1 cellular context compared by ENCODE assay signal in the genomic region with DNA sequence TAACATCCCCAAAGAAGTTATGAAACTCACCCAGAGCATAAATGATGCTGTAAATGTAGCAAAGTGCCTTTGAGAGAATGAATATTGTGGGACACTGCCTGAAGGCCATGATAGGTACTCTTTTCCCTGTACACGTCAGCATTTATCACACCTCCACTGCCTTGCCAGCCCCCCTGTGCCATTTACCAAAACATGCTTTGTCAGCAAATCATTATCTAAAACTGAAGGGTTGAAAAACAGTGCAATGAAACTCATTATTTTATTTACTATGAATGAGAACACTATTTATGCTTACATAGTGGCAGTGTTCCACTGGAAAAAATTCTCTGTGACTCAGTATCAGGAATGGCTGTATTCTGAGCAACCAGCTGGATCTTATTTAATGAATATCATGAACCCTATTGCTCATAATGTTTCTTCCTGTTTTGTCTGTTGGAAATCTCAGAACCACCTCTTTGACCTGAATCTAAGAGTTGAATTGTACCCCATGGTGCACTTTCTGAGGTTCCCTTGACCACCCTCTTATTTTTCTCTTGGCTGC.
A peak's percentile ranks its signal among the peaks of the same experiment; 100 is the strongest.
TF ChIP-seq lines count a peak whose summit lies in the region.

No MANE protein-coding gene starts in this region.

TF ChIP-seq in SK-N-SH, 30 proteins besides CTCF, POLR2A, EP300 and RAD21:
- TF ChIP-seq CHD2 (IDR thresholded peaks at IDR 0.05; ENCODE audit: low read length, partially characterized antibody) = no peak
- TF ChIP-seq PBX3 (IDR thresholded peaks at IDR 0.05) = no peak
- peak; percentile 70 for TF ChIP-seq TCF12 (IDR thresholded peaks at IDR 0.05)
- no peak for TF ChIP-seq RXRA (IDR thresholded peaks at IDR 0.05; ENCODE audit: borderline replicate concordance, low read depth)
- TF ChIP-seq RCOR1 (IDR thresholded peaks at IDR 0.05; ENCODE audit: low read length) = no peak
- TF ChIP-seq, protein P1, sequence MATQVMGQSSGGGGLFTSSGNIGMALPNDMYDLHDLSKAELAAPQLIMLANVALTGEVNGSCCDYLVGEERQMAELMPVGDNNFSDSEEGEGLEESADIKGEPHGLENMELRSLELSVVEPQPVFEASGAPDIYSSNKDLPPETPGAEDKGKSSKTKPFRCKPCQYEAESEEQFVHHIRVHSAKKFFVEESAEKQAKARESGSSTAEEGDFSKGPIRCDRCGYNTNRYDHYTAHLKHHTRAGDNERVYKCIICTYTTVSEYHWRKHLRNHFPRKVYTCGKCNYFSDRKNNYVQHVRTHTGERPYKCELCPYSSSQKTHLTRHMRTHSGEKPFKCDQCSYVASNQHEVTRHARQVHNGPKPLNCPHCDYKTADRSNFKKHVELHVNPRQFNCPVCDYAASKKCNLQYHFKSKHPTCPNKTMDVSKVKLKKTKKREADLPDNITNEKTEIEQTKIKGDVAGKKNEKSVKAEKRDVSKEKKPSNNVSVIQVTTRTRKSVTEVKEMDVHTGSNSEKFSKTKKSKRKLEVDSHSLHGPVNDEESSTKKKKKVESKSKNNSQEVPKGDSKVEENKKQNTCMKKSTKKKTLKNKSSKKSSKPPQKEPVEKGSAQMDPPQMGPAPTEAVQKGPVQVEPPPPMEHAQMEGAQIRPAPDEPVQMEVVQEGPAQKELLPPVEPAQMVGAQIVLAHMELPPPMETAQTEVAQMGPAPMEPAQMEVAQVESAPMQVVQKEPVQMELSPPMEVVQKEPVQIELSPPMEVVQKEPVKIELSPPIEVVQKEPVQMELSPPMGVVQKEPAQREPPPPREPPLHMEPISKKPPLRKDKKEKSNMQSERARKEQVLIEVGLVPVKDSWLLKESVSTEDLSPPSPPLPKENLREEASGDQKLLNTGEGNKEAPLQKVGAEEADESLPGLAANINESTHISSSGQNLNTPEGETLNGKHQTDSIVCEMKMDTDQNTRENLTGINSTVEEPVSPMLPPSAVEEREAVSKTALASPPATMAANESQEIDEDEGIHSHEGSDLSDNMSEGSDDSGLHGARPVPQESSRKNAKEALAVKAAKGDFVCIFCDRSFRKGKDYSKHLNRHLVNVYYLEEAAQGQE (IDR thresholded peaks at IDR 0.05; ENCODE audit: low read depth, low read length) = no peak
- TF ChIP-seq NRF1 (IDR thresholded peaks at IDR 0.05; ENCODE audit: low read depth, low read length) = no peak
- no peak for TF ChIP-seq EZH2phosphoT487 (IDR thresholded peaks at IDR 0.05; ENCODE audit: borderline replicate concordance, low read depth)
- peak; percentile 10; the same call in 1 of the 2 replicates for TF ChIP-seq FOSL2 (IDR thresholded peaks at IDR 0.05; ENCODE audit: borderline replicate concordance, low read depth)
- no peak for TF ChIP-seq MEF2A (IDR thresholded peaks at IDR 0.05; ENCODE audit: borderline replicate concordance, low read depth)
- no peak for TF ChIP-seq TEAD4 (IDR thresholded peaks at IDR 0.05; ENCODE audit: borderline replicate concordance, insufficient read depth)
- no peak for TF ChIP-seq JUND (IDR thresholded peaks at IDR 0.05)
- TF ChIP-seq ELF1 (IDR thresholded peaks at IDR 0.05) = no peak
- no peak for TF ChIP-seq FOXM1 (IDR thresholded peaks at IDR 0.05; ENCODE audit: low read depth)
- TF ChIP-seq POLR2AphosphoS5 (IDR thresholded peaks at IDR 0.05; ENCODE audit: low read depth, low read length) = no peak
- TF ChIP-seq USF1 (IDR thresholded peaks at IDR 0.05; ENCODE audit: borderline replicate concordance, low read depth) = no peak
- TF ChIP-seq FOXJ3 (CRISPR knock-in tag; IDR thresholded peaks at IDR 0.05) = no peak
